In the genomic region with DNA sequence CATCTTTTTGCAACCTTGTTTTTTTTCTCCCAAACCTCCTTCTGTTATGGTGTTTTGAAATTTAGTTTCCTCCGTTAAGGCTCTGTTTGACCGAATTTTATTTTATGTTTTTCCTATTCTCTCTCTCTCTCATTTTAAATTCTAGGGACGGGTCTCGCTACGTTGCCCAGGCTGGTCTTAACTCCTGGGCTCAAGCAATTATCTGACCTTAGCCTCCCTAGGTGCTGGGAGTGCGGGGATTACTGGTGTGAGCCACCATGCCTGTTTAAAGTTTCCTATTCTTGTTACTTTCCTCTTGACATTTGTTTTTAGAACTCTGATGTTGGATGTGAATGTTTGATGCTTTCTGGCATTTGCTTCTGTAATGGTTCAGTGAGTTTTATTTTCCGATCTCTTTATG, we compare ENCODE assay signal across 8 cellular contexts. TPM values are rescaled to one million over a fixed set of nuclear protein-coding genes. Genes with fewer than 3 reads are reported as not detected.
DNase-seq lines count a peak whose midpoint lies in the region; ATAC-seq, FAIRE-seq and TF ChIP-seq lines count a peak whose summit lies in the region.

No MANE protein-coding gene starts in this region.

- no peaks in the 10 kb centered on the region for H4K20me1 ChIP-seq in GM12878 (ENCODE audit: control insufficient read depth, insufficient read depth)

- H3K4me1 Mint-ChIP-seq in activated naive CD4-positive, alpha-beta T cell treated with anti-CD3 and anti-CD28 coated beads, Interleukin-2, amount 50 U/mL, for 24 hours, result peaks cover 32% of the 10 kb centered on the region
- H3K4me1 Mint-ChIP-seq in memory B cell, result peaks cover 16% of the 10 kb centered on the region

- no peak overlapping the region for H3K27ac ChIP-seq in GM12878 (ENCODE audit: control insufficient read depth, insufficient read depth)
- H3K27ac ChIP-seq in upper lobe of left lung, result peak overlapping the region in 2 of 4 donors; percentile 92 to 97

- H3K4me3 ChIP-seq in GM12878 (peak overlapping the region; percentile 52), upper lobe of left lung (peak overlapping the region; percentile 73 to 100 (median 93))

- in situ Hi-C loops in GM12878 (cut with MboI), result no loop called here

- TF ChIP-seq POLR2A in GM12878 (IDR thresholded peaks at IDR 0.05; ENCODE audit: low read depth, low read length), result no peak
- TF ChIP-seq POLR2A in upper lobe of left lung (IDR thresholded peaks at IDR 0.05), result no peak

- BruUV-seq in GM12878 (replicated peaks; lab: Mats Ljungman, UMichigan), result no TSS peak

- POLR2A ChIA-PET in GM12878 (lab: Charles Lee), result no interaction called here

- H3K9ac ChIP-seq in GM12878 (ENCODE audit: control insufficient read depth, insufficient read depth, low read length), result peak overlapping the region; percentile 62

- H3K9me3 ChIP-seq in GM12878 (replicated peaks; ENCODE audit: control insufficient read depth, insufficient read depth, low read length) (peaks cover 6% of the 10 kb centered on the region), upper lobe of left lung (no peaks in the 10 kb centered on the region)

- H3K27me3 ChIP-seq in GM12878 (replicated peaks in 1 of 2; ENCODE audit: control insufficient read depth in 2 of 2, insufficient read depth in 2 of 2, low read length in 1 of 2) (no peaks in the 10 kb centered on the region; a peak in 2 of 4 replicates), upper lobe of left lung (no peaks in the 10 kb centered on the region)

- no peak for DNase-seq in activated naive CD4-positive, alpha-beta T cell treated with Interleukin-2 at 50 U/mL for 16 hours
- DNase-seq in GM12878 (ENCODE audit: low read depth, low spot score) (no peak), memory B cell (ENCODE audit: low spot score in 2 of 2) (no peak), upper lobe of left lung (no peak), NCI-H345 treated with DMSO at 0.1 percent for 48 hours (lab: John Stamatoyannopoulos, UW; ENCODE audit: unreplicated experiment) (no peak), SIG-M5 treated with dmso at 0.1 percent for 504 hours (lab: John Stamatoyannopoulos, UW; ENCODE audit: unreplicated experiment) (no peak)

- H3K27me3 Mint-ChIP-seq in activated naive CD4-positive, alpha-beta T cell treated with anti-CD3 and anti-CD28 coated beads, Interleukin-2, amount 50 U/mL, for 24 hours, result no peaks in the 10 kb centered on the region
- peaks cover 7% of the 10 kb centered on the region for H3K27me3 Mint-ChIP-seq in memory B cell

- peak overlapping the region; percentile 94 for H3K27ac Mint-ChIP-seq in activated naive CD4-positive, alpha-beta T cell treated with anti-CD3 and anti-CD28 coated beads, Interleukin-2, amount 50 U/mL, for 24 hours
- H3K27ac Mint-ChIP-seq in memory B cell, result peak overlapping the region; percentile 93

- 92% methylated on average over 7 of the region's 7 CpGs for WGBS in GM12878 (ENCODE audit: insufficient coverage, insufficient replicate concordance, low lambda C conversion rate, missing lambda C conversion rate)
- WGBS in upper lobe of left lung, 2 donors, result 25 to 44% methylated on average over 7 of the region's 7 CpGs

- TF ChIP-seq RAD21 in GM12878 (IDR thresholded peaks at IDR 0.05; ENCODE audit: insufficient read depth, low read depth, low read length), result no peak

- ATAC-seq in GM12878 (no peak), memory B cell (ENCODE audit: low read depth) (no peak), upper lobe of left lung (ENCODE audit: low FRiP score in 2 of 2) (no peak)
- no peak for ATAC-seq in activated CD4-positive, CD25-positive, alpha-beta regulatory T cell treated with anti-CD3 and anti-CD28 coated beads, Interleukin-2, amount 50 U/mL, for 24 hours

- H3K36me3 ChIP-seq in GM12878 (ENCODE audit: control insufficient read depth in 2 of 2, insufficient read depth in 2 of 2, low read length in 1 of 2), result no peaks in the 10 kb centered on the region
- H3K36me3 ChIP-seq in upper lobe of left lung, result peaks cover 8 to 14% (median 10%) of the 10 kb centered on the region in 4 donors

- H3K9me3 Mint-ChIP-seq in activated naive CD4-positive, alpha-beta T cell treated with anti-CD3 and anti-CD28 coated beads, Interleukin-2, amount 50 U/mL, for 24 hours, result no peaks in the 10 kb centered on the region
- H3K9me3 Mint-ChIP-seq in memory B cell, result peaks cover 2% of the 10 kb centered on the region

- peaks cover 5% of the 10 kb centered on the region for H3K36me3 Mint-ChIP-seq in activated naive CD4-positive, alpha-beta T cell treated with anti-CD3 and anti-CD28 coated beads, Interleukin-2, amount 50 U/mL, for 24 hours
- peaks cover 10% of the 10 kb centered on the region for H3K36me3 Mint-ChIP-seq in memory B cell

- TF ChIP-seq EP300 in GM12878 (IDR thresholded peaks at IDR 0.05; ENCODE audit: borderline replicate concordance in 1 of 2, control insufficient read depth in 1 of 2, low read depth in 2 of 2, low read length in 2 of 2), result no peak
- TF ChIP-seq EP300 in upper lobe of left lung (IDR thresholded peaks at IDR 0.05), result no peak

- no peak for FAIRE-seq in GM12878 (lab: Jason Lieb, UNC)

- H3K79me2 ChIP-seq in GM12878 (ENCODE audit: control insufficient read depth, insufficient read depth, low read length), result peaks cover 17% of the 10 kb centered on the region

- intact Hi-C loops in GM12878 (cut with micrococcal nuclease; ENCODE audit: unreplicated experiment), result loop anchor here (5.0 kb wide), 1 partner anchor 72 kb away; no protein-coding TSS in a partner anchor

- H3K4me1 ChIP-seq in GM12878 (ENCODE audit: control insufficient read depth, insufficient read depth, low read length) (no peaks in the 10 kb centered on the region), upper lobe of left lung (peaks cover 16 to 30% (median 16%) of the 10 kb centered on the region in 4 donors)

- peak overlapping the region; percentile 76 for H3K4me2 ChIP-seq in GM12878 (ENCODE audit: control insufficient read depth, insufficient read depth)

- peak overlapping the region; percentile 67; the same call in 1 of the 2 replicates for H2AFZ ChIP-seq in GM12878 (ENCODE audit: control insufficient read depth, low read depth, low read length)

- CTCF ChIA-PET in GM12878 (lab: Yijun Ruan, JAX), result interaction anchor here (0.6 to 2.6 kb wide), 8 partner anchors 10 to 105 kb away, joined by 3 to 9 read pairs (median 3); no protein-coding TSS in a partner anchor

- TF ChIP-seq CTCF in GM12878 (IDR thresholded peaks at IDR 0.05 in 2 of 3, conservative IDR thresholded peaks at IDR 0.05 in 1 of 3; ENCODE audit: control insufficient read depth in 2 of 3, extremely low read depth in 1 of 3, insufficient read depth in 1 of 3, low read depth in 3 of 3, low read length in 3 of 3) (no peak), upper lobe of left lung (IDR thresholded peaks at IDR 0.05) (no peak)

- RAD21 ChIA-PET in GM12878 (lab: Charles Lee; ENCODE audit: unreplicated experiment), result interaction anchor here (0.9 kb wide), 1 partner anchor 36 kb away, joined by 3 read pairs; no protein-coding TSS in a partner anchor

- H3K4me3 Mint-ChIP-seq in activated naive CD4-positive, alpha-beta T cell treated with anti-CD3 and anti-CD28 coated beads, Interleukin-2, amount 50 U/mL, for 24 hours, result peak overlapping the region; percentile 99
- peak overlapping the region; percentile 98 for H3K4me3 Mint-ChIP-seq in memory B cell

- SMC1A ChIA-PET in GM12878 (lab: Charles Lee; ENCODE audit: uncharacterized antibody, unreplicated experiment), result interaction anchor here (1.0 to 1.4 kb wide), 4 partner anchors 12 to 105 kb away, joined by 3 to 6 read pairs (median 3); no protein-coding TSS in a partner anchor

RNA-seq across cellular contexts. Expression of gene ZC3H14, which starts 1.0 kb away (rescaled TPM):
- 90.7 and 104 TPM in 2 replicates for total RNA-seq in GM12878 (2013; cell fraction: nucleolus; rRNA removed)
- total RNA-seq in GM12878 (2014; rRNA removed) (42.7 and 55.0 TPM in 2 replicates), GM12878 (2014; rRNA removed; fragmentation: Illumina TruSeq; extraction: Trizol) (46.5 and 56.1 TPM in 2 replicates), GM12878 (2021) (37.6 and 41.2 TPM in 2 replicates), upper lobe of left lung (100 to 1,000 TPM in 1 of 6 donors, 10 to 100 TPM in 5; 48.4 to 101 (median 65.3) TPM)
- polyA plus RNA-seq in GM12878 (2011; ENCODE audit: low read depth), result 36.6 TPM
- polyA plus RNA-seq in GM12878 (2011; rRNA removed) (97.1 and 99.1 TPM in 2 replicates), GM12878 (2014; fragmentation: Illumina TruSeq; extraction: Trizol) (63.0 and 76.4 TPM in 2 replicates), GM12878 (2014; fragmentation: Nextera tagmentation; extraction: Ambion mirVana) (10 to 100 TPM; 17.9 to 19.7 TPM), GM12878 (2014; rRNA removed) (27.0 and 34.5 TPM in 2 replicates), GM12878 (2016; fragmentation: Nextera tagmentation; extraction: Ambion mirVana) (10 to 100 TPM; 52.4 to 55.0 TPM)
- polyA plus RNA-seq in GM12878 (2011; cell fraction: cytosol; rRNA removed), result 69.8 and 84.5 TPM in 2 replicates
- 93.9 and 98.5 TPM in 2 replicates for polyA plus RNA-seq in GM12878 (2011; cell fraction: nucleus; rRNA removed)
- 24.0 and 31.0 TPM in 2 replicates for polyA plus RNA-seq in GM12878 (2012)
- polyA minus RNA-seq in GM12878 (2011; rRNA and poly(A)+ RNA removed), result 96.1 and 169 TPM in 2 replicates
- 36.9 and 39.0 TPM in 2 replicates for polyA minus RNA-seq in GM12878 (2011; cell fraction: cytosol; rRNA and poly(A)+ RNA removed)
- polyA minus RNA-seq in GM12878 (2011; cell fraction: nucleus; rRNA and poly(A)+ RNA removed), result 18.7 and 26.8 TPM in 2 replicates

RNA-seq across cellular contexts. Expression of gene PTPN21, which starts 9.0 kb away (rescaled TPM):
- not detected in 2 replicates for total RNA-seq in GM12878 (2013; cell fraction: nucleolus; rRNA removed)
- total RNA-seq in GM12878 (2014; rRNA removed) (0.05 and 0.06 TPM in 2 replicates), GM12878 (2014; rRNA removed; fragmentation: Illumina TruSeq; extraction: Trizol) (0.04 TPM in 1 of 2 replicates, not detected in the other), GM12878 (2021) (0.08 and 0.23 TPM in 2 replicates), upper lobe of left lung (10 to 100 TPM; 37.7 to 58.7 (median 47.4) TPM)
- 0.04 TPM for polyA plus RNA-seq in GM12878 (2011; ENCODE audit: low read depth)
- polyA plus RNA-seq in GM12878 (2011; rRNA removed) (0.01 TPM in 1 of 2 replicates, not detected in the other), GM12878 (2014; fragmentation: Illumina TruSeq; extraction: Trizol) (0.03 TPM in 2 replicates), GM12878 (2014; fragmentation: Nextera tagmentation; extraction: Ambion mirVana) (not detected), GM12878 (2014; rRNA removed) (0.04 and 0.33 TPM in 2 replicates), GM12878 (2016; fragmentation: Nextera tagmentation; extraction: Ambion mirVana) (under 1 TPM in 1 of 2 experiments, not detected in 1; 0.11 TPM)
- 0.01 and 0.05 TPM in 2 replicates for polyA plus RNA-seq in GM12878 (2011; cell fraction: cytosol; rRNA removed)
- 0.04 and 0.16 TPM in 2 replicates for polyA plus RNA-seq in GM12878 (2011; cell fraction: nucleus; rRNA removed)
- polyA plus RNA-seq in GM12878 (2012), result 0.11 and 0.15 TPM in 2 replicates
- polyA minus RNA-seq in GM12878 (2011; rRNA and poly(A)+ RNA removed), result 0.15 TPM in 1 of 2 replicates, not detected in the other
- polyA minus RNA-seq in GM12878 (2011; cell fraction: cytosol; rRNA and poly(A)+ RNA removed), result not detected in 2 replicates
- polyA minus RNA-seq in GM12878 (2011; cell fraction: nucleus; rRNA and poly(A)+ RNA removed), result 0.12 TPM in 1 of 2 replicates, not detected in the other

Comparison
In these comparisons a context has a peak if more than half of its experiments do, and no peak if none do; other contexts are left out.
1. RNA of gene PTPN21, which starts 9.0 kb away (total RNA-seq): 37.7 to 58.7 TPM in upper lobe of left lung; 0.04 to 0.23 TPM in GM12878; every median in the first group is over 10 times any median in the second.